Comparison of ENCODE assay signal across 8 cellular contexts in genomic region chr7:30938435-30939316, GRCh38. TPM values are rescaled to one million over a fixed set of nuclear protein-coding genes. Genes with fewer than 3 reads are reported as not detected.
DNase-seq lines count a peak whose midpoint lies in the region; ATAC-seq, FAIRE-seq and TF ChIP-seq lines count a peak whose summit lies in the region.

No MANE protein-coding gene starts in this region.

- H3K9me3 ChIP-seq in SJCRH30 (replicated peaks) (no peaks in the 10 kb centered on the region), left ventricle myocardium inferior (replicated peaks) (no peaks in the 10 kb centered on the region)

- ATAC-seq in activated naive CD4-positive, alpha-beta T cell treated with anti-CD3 and anti-CD28 coated beads, Interleukin-2, amount 50 U/mL, for 72 hours = peak; percentile 73 to 78

- H3K4me3 ChIP-seq in SJCRH30 = no peak overlapping the region
- H3K4me3 ChIP-seq in left ventricle myocardium inferior = peak overlapping the region; percentile 44
- peak overlapping the region; percentile 38 for H3K4me3 ChIP-seq in rectal smooth muscle tissue (ENCODE audit: low read length)

- H3K27me3 ChIP-seq in SJCRH30 (no peaks in the 10 kb centered on the region), left ventricle myocardium inferior (ENCODE audit: low read depth) (no peaks in the 10 kb centered on the region), rectal smooth muscle tissue (ENCODE audit: control insufficient read depth, insufficient read depth, low read length) (no peaks in the 10 kb centered on the region)

- TF ChIP-seq CTCF in LNCAP (IDR thresholded peaks at IDR 0.05) (peak; percentile 97), left ventricle myocardium inferior (IDR thresholded peaks at IDR 0.05; ENCODE audit: borderline replicate concordance) (peak; percentile 99)

- peak; percentile 86 for FAIRE-seq in G401.6 (lab: Jason Lieb, UNC)

- no peaks in the 10 kb centered on the region for H3K9me3 Mint-ChIP-seq in activated naive CD4-positive, alpha-beta T cell treated with anti-CD3 and anti-CD28 coated beads, Interleukin-2, amount 50 U/mL, for 72 hours

- no peaks in the 10 kb centered on the region for H3K36me3 Mint-ChIP-seq in activated naive CD4-positive, alpha-beta T cell treated with anti-CD3 and anti-CD28 coated beads, Interleukin-2, amount 50 U/mL, for 72 hours

- DNase-seq in GOT3 (lab: John Stamatoyannopoulos, UW) = peak; percentile 24
- DNase-seq in SJCRH30 = peak; percentile 76 to 83
- DNase-seq in activated naive CD4-positive, alpha-beta T cell treated with anti-CD3 and anti-CD28 coated beads, Interleukin-2, amount 50 U/mL, for 72 hours (ENCODE audit: low spot score in 2 of 2) = peak; percentile 70 to 85
- peak; percentile 82 for DNase-seq in left ventricle myocardium inferior
- no peak for DNase-seq in GF-D8 (lab: John Stamatoyannopoulos, UW)

- no peak overlapping the region for H3K27ac Mint-ChIP-seq in activated naive CD4-positive, alpha-beta T cell treated with anti-CD3 and anti-CD28 coated beads, Interleukin-2, amount 50 U/mL, for 72 hours

- H3K4me1 ChIP-seq in SJCRH30 (peaks cover 19% of the 10 kb centered on the region), left ventricle myocardium inferior (peaks cover 34% of the 10 kb centered on the region), rectal smooth muscle tissue (ENCODE audit: control insufficient read depth, insufficient read depth, low read length) (no peaks in the 10 kb centered on the region)

- no peak overlapping the region for H3K9ac ChIP-seq in rectal smooth muscle tissue (ENCODE audit: low read length)

- H3K36me3 ChIP-seq in SJCRH30 (no peaks in the 10 kb centered on the region), left ventricle myocardium inferior (no peaks in the 10 kb centered on the region), rectal smooth muscle tissue (ENCODE audit: control insufficient read depth, insufficient read depth, low read length) (no peaks in the 10 kb centered on the region)

- intact Hi-C loops in left ventricle myocardium inferior (cut with micrococcal nuclease) = loop anchor here (10.0 kb wide), 1 partner anchor 124 kb away; no protein-coding TSS in a partner anchor

- no peak overlapping the region for H3K27ac ChIP-seq in SJCRH30
- no peak overlapping the region for H3K27ac ChIP-seq in left ventricle myocardium inferior (replicated peaks)
- H3K27ac ChIP-seq in rectal smooth muscle tissue (ENCODE audit: low read depth, low read length) = no peak overlapping the region

RNA-seq across cellular contexts. Expression of gene GHRHR, which starts 25.1 kb away (rescaled TPM):
- not detected in 2 replicates for total RNA-seq in SJCRH30 (2014; rRNA removed; shearing (Covaris generic))
- not detected for total RNA-seq in activated naive CD4-positive, alpha-beta T cell treated with anti-CD3 and anti-CD28 coated beads, Interleukin-2, amount 50 U/mL, for 72 hours
- total RNA-seq in left ventricle myocardium inferior = not detected

RNA-seq across cellular contexts. Expression of gene AQP1, which starts 27.0 kb away (rescaled TPM):
- total RNA-seq in SJCRH30 (2014; rRNA removed; shearing (Covaris generic)) = 29.4 and 31.4 TPM in 2 replicates
- total RNA-seq in activated naive CD4-positive, alpha-beta T cell treated with anti-CD3 and anti-CD28 coated beads, Interleukin-2, amount 50 U/mL, for 72 hours = under 1 TPM in 1 of 2 donors, not detected in 1; 0.11 TPM
- total RNA-seq in left ventricle myocardium inferior = 253 TPM

Comparison
In these comparisons a context has a peak if more than half of its experiments do, and no peak if none do; other contexts are left out.
1. RNA of gene AQP1, which starts 27.0 kb away (total RNA-seq): 253 TPM in left ventricle myocardium inferior (single experiment) and 29.4 to 31.4 TPM in SJCRH30; 0.11 TPM in activated naive CD4-positive, alpha-beta T cell treated with anti-CD3 and anti-CD28 coated beads, Interleukin-2, amount 50 U/mL, for 72 hours; every median in the first group is over 10 times any median in the second.